ENCODE assay signal across 18 cellular contexts in the genomic region with DNA sequence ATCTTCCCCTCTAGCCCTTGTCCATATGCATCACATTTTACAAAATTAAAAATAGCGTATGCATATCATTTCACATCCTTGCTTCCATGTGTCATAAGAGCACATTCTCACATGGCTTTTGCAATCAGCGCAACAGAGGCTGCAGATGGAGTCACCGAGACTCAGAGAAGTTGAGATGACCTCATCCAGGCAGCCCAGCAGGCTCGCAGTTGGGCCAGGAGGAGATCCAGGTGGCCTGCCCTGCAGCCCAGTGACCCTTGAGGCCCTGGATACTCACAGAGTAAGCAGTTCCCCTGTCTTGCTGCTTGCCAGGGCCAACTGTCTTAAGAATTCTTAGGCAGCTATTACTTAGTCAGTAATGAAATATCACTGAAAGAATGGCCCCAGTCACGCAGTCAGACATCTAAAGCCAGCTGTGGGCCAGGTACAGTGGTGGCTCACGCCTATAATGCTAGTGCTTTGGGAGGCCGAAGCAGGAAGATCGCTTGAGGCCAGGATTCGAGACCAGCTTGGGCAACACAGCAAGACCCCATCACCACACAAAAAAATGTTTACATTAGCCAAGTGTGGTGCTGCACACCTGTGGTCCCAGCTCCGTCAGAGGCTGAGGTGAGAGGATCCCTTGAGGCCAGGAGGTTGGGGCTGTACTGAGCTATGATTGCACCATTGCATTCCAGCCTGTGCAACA. TPM values are rescaled to one million over a fixed set of nuclear protein-coding genes. Genes with fewer than 3 reads are reported as not detected.
DNase-seq lines count a peak whose midpoint lies in the region; TF ChIP-seq lines count a peak whose summit lies in the region.
"Had no signal": no experiment of that assay in that cellular context is flagged by ENCODE, and none has a peak within 500 bp of the region (broad histone marks: within the 10 kb centered on the region; RNA-seq: fewer than 3 reads in every experiment).

No MANE protein-coding gene starts in this region.

- intact Hi-C loops in transverse colon (cut with DNase I; ENCODE audit: low total_unique reads) = no loop called here
- intact Hi-C loops in ascending aorta (cut with DNase I) = no loop called here

- no peak for TF ChIP-seq POLR2A in transverse colon (IDR thresholded peaks at IDR 0.05)

- TF ChIP-seq EP300 in transverse colon (IDR thresholded peaks at IDR 0.05; ENCODE audit: low read depth) = no peak

- peaks cover 18 to 94% (median 78%) of the 10 kb centered on the region in 11 experiments for H3K36me3 ChIP-seq in BLaER1 treated with 17β-estradiol and CSF1 and Interleukin-3, amounts not matched to agents 10 nM and 100 nM
- H3K36me3 ChIP-seq in transverse colon (peaks cover 0 to 2% (median 0%) of the 10 kb centered on the region in 4 donors), ascending aorta (peaks cover 0 to 2% of the 10 kb centered on the region in 2 donors)
- H3K36me3 ChIP-seq: uterus had no signal

- DNase-seq in HS-5 (ENCODE audit: low read depth) (peak; percentile 65), cerebellar cortex (ENCODE audit: low spot score) (peak; percentile 88), kidney tubule cell (ENCODE audit: low spot score) (peak; percentile 44), transverse colon (no peak), activated gamma-delta T cell (lab: John Stamatoyannopoulos, UW) (no peak), ascending aorta (ENCODE audit: low spot score in 2 of 2) (no peak)
- no peak for DNase-seq in stimulated activated CD4-positive, alpha-beta T cell treated with anti-CD3 and anti-CD28 coated beads, Interleukin-12 subunit alpha, Interleukin-12 subunit beta, amount 100 ng/mL, for 4 hours
- DNase-seq: ACHN; activated CD8-positive, alpha-beta T cell treated with anti-CD3 and anti-CD28 coated beads, Interleukin-2, amount 10 ng/mL, durations not matched to agents 7 days and 5 days; dermis blood vessel endothelial cell; esophagus squamous epithelium; naive thymus-derived CD8-positive, alpha-beta T cell; NCI-H526 treated with DMSO at 0.1 percent for 48 hours; Peyer's patch; stimulated activated CD4-positive, alpha-beta T cell treated with anti-CD3 and anti-CD28 coated beads, Interleukin-15, amount 100 ng/mL, for 24 hours; SW 1271; uterus had no signal

- H3K27ac ChIP-seq in BLaER1 treated with 17β-estradiol and CSF1 and Interleukin-3, amounts not matched to agents 10 nM and 100 nM = peak overlapping the region in 2 of 11 experiments; percentile 26 to 33; a peak in 3 of 22 replicates
- no peak overlapping the region for H3K27ac ChIP-seq in transverse colon
- H3K27ac ChIP-seq in ascending aorta = no peak overlapping the region
- H3K27ac ChIP-seq: Peyer's patch had no signal

- peak overlapping the region in 10 of 11 experiments; percentile 32 to 85 (median 75); a peak in 18 of 22 replicates for H3K4me2 ChIP-seq in BLaER1 treated with 17β-estradiol and CSF1 and Interleukin-3, amounts not matched to agents 10 nM and 100 nM

- peaks cover 27 to 57% (median 46%) of the 10 kb centered on the region in 10 experiments for H3K4me1 ChIP-seq in BLaER1 treated with 17β-estradiol and CSF1 and Interleukin-3, amounts not matched to agents 10 nM and 100 nM
- H3K4me1 ChIP-seq in transverse colon (peaks cover 0 to 9% (median 0%) of the 10 kb centered on the region in 4 donors), ascending aorta (peaks cover 3 to 27% of the 10 kb centered on the region in 2 donors)

- no peaks in the 10 kb centered on the region for H3K9me3 ChIP-seq in BLaER1 treated with 17β-estradiol and CSF1 and Interleukin-3, amounts not matched to agents 10 nM and 100 nM (replicated peaks in 1 of 11)
- H3K9me3 ChIP-seq in transverse colon (no peaks in the 10 kb centered on the region), ascending aorta (no peaks in the 10 kb centered on the region)
- H3K9me3 ChIP-seq: esophagus squamous epithelium, Peyer's patch, uterus had no signal

- in situ Hi-C loops in transverse colon (cut with MboI; ENCODE audit: low pct_ligation_motif_present in 1 of 4, low pct_unique_long_range_greater_than_20kb in 1 of 4, low sequenced_read_pairs in 3 of 4) = no loop called here

- WGBS in transverse colon (ENCODE audit: low coverage in 1 of 2), 2 donors = 90 to 92% methylated on average over 8 to 10 of the region's 10 CpGs

- TF ChIP-seq CTCF in transverse colon (IDR thresholded peaks at IDR 0.05) = no peak
- no peak for TF ChIP-seq CTCF in ascending aorta (IDR thresholded peaks at IDR 0.05)

- H4K20me1 ChIP-seq in BLaER1 treated with 17β-estradiol and CSF1 and Interleukin-3, amounts not matched to agents 10 nM and 100 nM = peaks cover 46 to 100% (median 89%) of the 10 kb centered on the region in 11 experiments; a peak in 21 of 22 replicates

- no peaks in the 10 kb centered on the region for H3K27me3 ChIP-seq in BLaER1 treated with 17β-estradiol and CSF1 and Interleukin-3, amounts not matched to agents 10 nM and 100 nM
- no peaks in the 10 kb centered on the region for H3K27me3 ChIP-seq in transverse colon
- H3K27me3 ChIP-seq in ascending aorta = no peaks in the 10 kb centered on the region
- H3K27me3 ChIP-seq: esophagus squamous epithelium, Peyer's patch, uterus had no signal

- H3K4me3 ChIP-seq in BLaER1 treated with 17β-estradiol and CSF1 and Interleukin-3, amounts not matched to agents 10 nM and 100 nM = no peak overlapping the region
- H3K4me3 ChIP-seq in transverse colon (no peak overlapping the region), ascending aorta (no peak overlapping the region)
- H3K4me3 ChIP-seq: esophagus squamous epithelium, Peyer's patch, uterus had no signal

- H3K9ac ChIP-seq in BLaER1 treated with 17β-estradiol and CSF1 and Interleukin-3, amounts not matched to agents 10 nM and 100 nM = no peak overlapping the region

RNA-seq across cellular contexts. Expression of a gene that starts 9.1 kb away (rescaled TPM):
- total RNA-seq in transverse colon = 100 to 1,000 TPM in 1 of 4 donors, 10 to 100 TPM in 3; 17.5 to 155 (median 47.7) TPM
- 36.9 TPM for total RNA-seq in ascending aorta

Comparison
In these comparisons a context has a peak if more than half of its experiments do, and no peak if none do; other contexts are left out.
1. DNase-seq: peak in HS-5 (single experiment), cerebellar cortex (single experiment) and kidney tubule cell (single experiment); none in transverse colon (single experiment), stimulated activated CD4-positive, alpha-beta T cell treated with anti-CD3 and anti-CD28 coated beads, Interleukin-12 subunit alpha, Interleukin-12 subunit beta, amount 100 ng/mL, for 4 hours (single experiment), activated gamma-delta T cell (single experiment) and ascending aorta (0 of 2).